ENCODE assay signal across 8 cellular contexts in the genomic region with DNA sequence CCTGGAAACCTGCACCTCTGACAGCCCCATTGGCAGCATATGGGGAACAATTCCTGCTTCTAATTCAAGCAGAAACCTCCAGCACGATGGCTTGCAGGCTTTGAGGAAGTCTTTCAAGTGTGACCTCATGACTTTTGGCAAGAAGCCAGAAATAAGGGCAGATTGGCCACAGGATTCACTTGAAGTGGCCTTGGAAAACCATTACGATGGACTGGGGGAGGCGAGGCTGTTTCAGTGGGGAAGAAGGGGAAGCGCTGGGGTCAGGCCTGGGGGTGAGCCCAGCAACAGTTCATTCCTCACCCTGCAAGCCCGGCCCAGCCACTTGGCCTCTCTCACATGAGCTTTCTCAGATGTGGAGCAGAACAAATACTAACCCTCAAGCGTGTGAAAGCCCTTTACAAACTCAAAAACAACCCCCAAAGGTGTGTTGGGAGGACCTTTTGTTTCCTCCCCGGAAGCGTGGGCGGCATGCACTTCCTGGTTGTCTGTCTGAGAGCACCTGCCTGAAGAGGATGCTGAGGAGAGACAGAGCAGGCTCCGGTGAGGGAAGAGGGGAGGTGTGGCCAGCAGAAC. TPM values are rescaled to one million over a fixed set of nuclear protein-coding genes. Genes with fewer than 3 reads are reported as not detected.
DNase-seq lines count a peak whose midpoint lies in the region; ATAC-seq and TF ChIP-seq lines count a peak whose summit lies in the region.

No MANE protein-coding gene starts in this region.

- H3K79me2 ChIP-seq in DOHH2 (ENCODE audit: control insufficient read depth, low read length) (peaks cover 6% of the 10 kb centered on the region), OCI-LY3 (ENCODE audit: low read length) (no peaks in the 10 kb centered on the region)

- ATAC-seq in HG02588 (IDR thresholded peaks at IDR 0.05; ENCODE audit: unreplicated experiment), result no peak

- CTCF ChIA-PET in HEK293 (lab: Yijun Ruan, JAX), result no interaction called here
- CTCF ChIA-PET in Caco-2 (lab: Charles Lee), result no interaction called here

- H3F3A ChIP-seq in DOHH2 (ENCODE audit: control insufficient read depth, insufficient read depth), result peaks cover 19% of the 10 kb centered on the region

- H3K27ac Mint-ChIP-seq in Caco-2 (ENCODE audit: unreplicated experiment), result no peak overlapping the region

- DNase-seq in activated T-cell treated with anti-CD3 and anti-CD28 coated beads for 24 hours (ENCODE audit: low read depth) (peak; percentile 80), fibroblast of the conjunctiva (ENCODE audit: low read depth) (peak; percentile 18), pulmonary artery endothelial cell (ENCODE audit: low read depth, low spot score) (peak; percentile 60), Caco-2 (no peak)

- no peaks in the 10 kb centered on the region for H3K27me3 ChIP-seq in DOHH2 (ENCODE audit: control insufficient read depth, low read length)
- no peaks in the 10 kb centered on the region for H3K27me3 ChIP-seq in OCI-LY3 (ENCODE audit: low read depth, low read length)
- H3K27me3 ChIP-seq in Caco-2 (replicated peaks; ENCODE audit: control insufficient read depth, insufficient read depth, low read length), result no peaks in the 10 kb centered on the region

- no peaks in the 10 kb centered on the region for H3K9me3 ChIP-seq in DOHH2 (ENCODE audit: control insufficient read depth, insufficient read depth, low read length)
- H3K9me3 ChIP-seq in HEK293 (ENCODE audit: control insufficient read depth, insufficient read depth, low read depth, low read length), result no peaks in the 10 kb centered on the region
- no peaks in the 10 kb centered on the region for H3K9me3 ChIP-seq in OCI-LY3 (ENCODE audit: insufficient read depth, low read length)
- H3K9me3 ChIP-seq in Caco-2, result no peaks in the 10 kb centered on the region; the same call in 1 of the 2 replicates

- H3K4me2 ChIP-seq in DOHH2 (ENCODE audit: low read length), result peak overlapping the region; percentile 90
- H3K4me2 ChIP-seq in OCI-LY3 (ENCODE audit: low read length), result no peak overlapping the region

- no TSS peak for BruUV-seq in Caco-2 (replicated peaks; lab: Mats Ljungman, UMichigan)

- POLR2A ChIA-PET in HEK293 (lab: Yijun Ruan, JAX), result interaction anchor here (2.4 kb wide), 1 partner anchor 27 kb away, joined by 7 read pairs; a partner anchor contains a TSS
- POLR2A ChIA-PET in Caco-2 (lab: Charles Lee), result interaction anchor here (0.6 kb wide), 1 partner anchor 111 kb away, joined by 5 read pairs; no protein-coding TSS in a partner anchor

- intact Hi-C loops in Caco-2 (cut with micrococcal nuclease; ENCODE audit: unreplicated experiment), result no loop called here

- no peak overlapping the region for H3K9ac ChIP-seq in OCI-LY3 (ENCODE audit: low read length)

- peak overlapping the region; percentile 64; the same call in 1 of the 2 replicates for H2AFZ ChIP-seq in OCI-LY3 (ENCODE audit: low read depth, low read length)

- no peaks in the 10 kb centered on the region for H3K27me3 Mint-ChIP-seq in Caco-2 (ENCODE audit: insufficient read depth, unreplicated experiment)

- no peaks in the 10 kb centered on the region for H4K20me1 ChIP-seq in DOHH2 (ENCODE audit: control insufficient read depth, insufficient read depth, low read depth, low read length)
- no peaks in the 10 kb centered on the region for H4K20me1 ChIP-seq in OCI-LY3 (ENCODE audit: insufficient read depth, low read length)

- H3K36me3 ChIP-seq in DOHH2 (ENCODE audit: control insufficient read depth, low read length), result no peaks in the 10 kb centered on the region
- no peaks in the 10 kb centered on the region for H3K36me3 ChIP-seq in HEK293 (ENCODE audit: control insufficient read depth in 2 of 2, insufficient read depth in 1 of 2, low read length in 2 of 2)
- H3K36me3 ChIP-seq in OCI-LY3 (replicated peaks; ENCODE audit: low read depth, low read length), result no peaks in the 10 kb centered on the region
- H3K36me3 ChIP-seq in Caco-2 (ENCODE audit: control insufficient read depth, insufficient read depth, low read length), result no peaks in the 10 kb centered on the region

- peak overlapping the region; percentile 94 for H3K27ac ChIP-seq in DOHH2 (ENCODE audit: low read depth, low read length)
- no peak overlapping the region for H3K27ac ChIP-seq in HEK293 (ENCODE audit: extremely low read depth, low read depth, low read length)
- H3K27ac ChIP-seq in OCI-LY3 (ENCODE audit: low read length), result no peak overlapping the region

- H3K4me1 Mint-ChIP-seq in Caco-2 (ENCODE audit: low read depth, unreplicated experiment), result no peaks in the 10 kb centered on the region

- H3K9me3 Mint-ChIP-seq in Caco-2 (ENCODE audit: unreplicated experiment), result no peaks in the 10 kb centered on the region

- H3K4me1 ChIP-seq in DOHH2 (ENCODE audit: control insufficient read depth, low read length), result peaks cover 57% of the 10 kb centered on the region
- no peaks in the 10 kb centered on the region for H3K4me1 ChIP-seq in HEK293 (ENCODE audit: control insufficient read depth, insufficient read depth, low read length)
- H3K4me1 ChIP-seq in OCI-LY3 (ENCODE audit: low read length), result peaks cover 13% of the 10 kb centered on the region
- H3K4me1 ChIP-seq in Caco-2, result no peaks in the 10 kb centered on the region

- H3K9me2 ChIP-seq in DOHH2 (replicated peaks; ENCODE audit: control insufficient read depth, low read length), result no peaks in the 10 kb centered on the region

- TF ChIP-seq CTCF in DOHH2 (IDR thresholded peaks at IDR 0.05; ENCODE audit: low read depth, low read length, poor library complexity, severe bottlenecking) (no peak), HEK293 (tag by site-specific recombination; IDR thresholded peaks at IDR 0.05) (no peak), OCI-LY3 (IDR thresholded peaks at IDR 0.05; ENCODE audit: low read depth, low read length) (no peak), Caco-2 (IDR thresholded peaks at IDR 0.05; ENCODE audit: insufficient read depth in 1 of 2, low read depth in 1 of 2, low read length in 1 of 2, severe bottlenecking in 1 of 2, unreplicated experiment in 1 of 2) (no peak)

- no peak overlapping the region for H3K4me3 Mint-ChIP-seq in Caco-2 (ENCODE audit: unreplicated experiment)

- H3K36me3 Mint-ChIP-seq in Caco-2 (ENCODE audit: insufficient read depth, unreplicated experiment), result peaks cover 9% of the 10 kb centered on the region

- H3K4me3 ChIP-seq in DOHH2 (ENCODE audit: low read length) (peak overlapping the region; percentile 71), HEK293 (ENCODE audit: low read depth, low read length) (no peak overlapping the region), OCI-LY3 (ENCODE audit: low read length) (no peak overlapping the region), Caco-2 (ENCODE audit: low read depth, low read length) (no peak overlapping the region)

TF ChIP-seq in HEK293, 187 proteins besides CTCF, POLR2A, EP300 and RAD21 (continues in another document):
- no peak for TF ChIP-seq ZBTB21 (tag by site-specific recombination; IDR thresholded peaks at IDR 0.05)
- TF ChIP-seq, protein P1, sequence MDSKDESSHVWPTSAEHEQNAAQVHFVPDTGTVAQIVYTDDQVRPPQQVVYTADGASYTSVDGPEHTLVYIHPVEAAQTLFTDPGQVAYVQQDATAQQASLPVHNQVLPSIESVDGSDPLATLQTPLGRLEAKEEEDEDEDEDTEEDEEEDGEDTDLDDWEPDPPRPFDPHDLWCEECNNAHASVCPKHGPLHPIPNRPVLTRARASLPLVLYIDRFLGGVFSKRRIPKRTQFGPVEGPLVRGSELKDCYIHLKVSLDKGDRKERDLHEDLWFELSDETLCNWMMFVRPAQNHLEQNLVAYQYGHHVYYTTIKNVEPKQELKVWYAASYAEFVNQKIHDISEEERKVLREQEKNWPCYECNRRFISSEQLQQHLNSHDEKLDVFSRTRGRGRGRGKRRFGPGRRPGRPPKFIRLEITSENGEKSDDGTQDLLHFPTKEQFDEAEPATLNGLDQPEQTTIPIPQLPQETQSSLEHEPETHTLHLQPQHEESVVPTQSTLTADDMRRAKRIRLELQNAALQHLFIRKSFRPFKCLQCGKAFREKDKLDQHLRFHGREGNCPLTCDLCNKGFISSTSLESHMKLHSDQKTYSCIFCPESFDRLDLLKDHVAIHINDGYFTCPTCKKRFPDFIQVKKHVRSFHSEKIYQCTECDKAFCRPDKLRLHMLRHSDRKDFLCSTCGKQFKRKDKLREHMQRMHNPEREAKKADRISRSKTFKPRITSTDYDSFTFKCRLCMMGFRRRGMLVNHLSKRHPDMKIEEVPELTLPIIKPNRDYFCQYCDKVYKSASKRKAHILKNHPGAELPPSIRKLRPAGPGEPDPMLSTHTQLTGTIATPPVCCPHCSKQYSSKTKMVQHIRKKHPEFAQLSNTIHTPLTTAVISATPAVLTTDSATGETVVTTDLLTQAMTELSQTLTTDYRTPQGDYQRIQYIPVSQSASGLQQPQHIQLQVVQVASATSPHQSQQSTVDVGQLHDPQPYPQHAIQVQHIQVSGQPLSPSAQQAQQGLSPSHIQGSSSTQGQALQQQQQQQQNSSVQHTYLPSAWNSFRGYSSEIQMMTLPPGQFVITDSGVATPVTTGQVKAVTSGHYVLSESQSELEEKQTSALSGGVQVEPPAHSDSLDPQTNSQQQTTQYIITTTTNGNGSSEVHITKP (tag by site-specific recombination; IDR thresholded peaks at IDR 0.05), result peak; percentile 37; the same call in 1 of the 2 replicates
- TF ChIP-seq, protein P2, sequence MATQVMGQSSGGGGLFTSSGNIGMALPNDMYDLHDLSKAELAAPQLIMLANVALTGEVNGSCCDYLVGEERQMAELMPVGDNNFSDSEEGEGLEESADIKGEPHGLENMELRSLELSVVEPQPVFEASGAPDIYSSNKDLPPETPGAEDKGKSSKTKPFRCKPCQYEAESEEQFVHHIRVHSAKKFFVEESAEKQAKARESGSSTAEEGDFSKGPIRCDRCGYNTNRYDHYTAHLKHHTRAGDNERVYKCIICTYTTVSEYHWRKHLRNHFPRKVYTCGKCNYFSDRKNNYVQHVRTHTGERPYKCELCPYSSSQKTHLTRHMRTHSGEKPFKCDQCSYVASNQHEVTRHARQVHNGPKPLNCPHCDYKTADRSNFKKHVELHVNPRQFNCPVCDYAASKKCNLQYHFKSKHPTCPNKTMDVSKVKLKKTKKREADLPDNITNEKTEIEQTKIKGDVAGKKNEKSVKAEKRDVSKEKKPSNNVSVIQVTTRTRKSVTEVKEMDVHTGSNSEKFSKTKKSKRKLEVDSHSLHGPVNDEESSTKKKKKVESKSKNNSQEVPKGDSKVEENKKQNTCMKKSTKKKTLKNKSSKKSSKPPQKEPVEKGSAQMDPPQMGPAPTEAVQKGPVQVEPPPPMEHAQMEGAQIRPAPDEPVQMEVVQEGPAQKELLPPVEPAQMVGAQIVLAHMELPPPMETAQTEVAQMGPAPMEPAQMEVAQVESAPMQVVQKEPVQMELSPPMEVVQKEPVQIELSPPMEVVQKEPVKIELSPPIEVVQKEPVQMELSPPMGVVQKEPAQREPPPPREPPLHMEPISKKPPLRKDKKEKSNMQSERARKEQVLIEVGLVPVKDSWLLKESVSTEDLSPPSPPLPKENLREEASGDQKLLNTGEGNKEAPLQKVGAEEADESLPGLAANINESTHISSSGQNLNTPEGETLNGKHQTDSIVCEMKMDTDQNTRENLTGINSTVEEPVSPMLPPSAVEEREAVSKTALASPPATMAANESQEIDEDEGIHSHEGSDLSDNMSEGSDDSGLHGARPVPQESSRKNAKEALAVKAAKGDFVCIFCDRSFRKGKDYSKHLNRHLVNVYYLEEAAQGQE (tag by site-specific recombination; IDR thresholded peaks at IDR 0.05), result no peak

RNA-seq across cellular contexts. Expression of a gene that starts 26.9 kb away (rescaled TPM):
- total RNA-seq in pulmonary artery endothelial cell (4.4 and 5.2 TPM in 2 replicates), Caco-2 (2022) (44.1 and 47.1 TPM in 2 replicates)

RNA-seq across cellular contexts. Expression of a gene that starts 59.5 kb away (rescaled TPM):
- total RNA-seq in pulmonary artery endothelial cell (10.1 and 16.3 TPM in 2 replicates), Caco-2 (2022) (8.5 and 8.6 TPM in 2 replicates)

Comparison
In these comparisons a context has a peak if more than half of its experiments do, and no peak if none do; other contexts are left out.
1. DNase-seq: peak in activated T-cell treated with anti-CD3 and anti-CD28 coated beads for 24 hours (single experiment), fibroblast of the conjunctiva (single experiment) and pulmonary artery endothelial cell (single experiment); none in Caco-2 (0 of 2).